In the genomic region with DNA sequence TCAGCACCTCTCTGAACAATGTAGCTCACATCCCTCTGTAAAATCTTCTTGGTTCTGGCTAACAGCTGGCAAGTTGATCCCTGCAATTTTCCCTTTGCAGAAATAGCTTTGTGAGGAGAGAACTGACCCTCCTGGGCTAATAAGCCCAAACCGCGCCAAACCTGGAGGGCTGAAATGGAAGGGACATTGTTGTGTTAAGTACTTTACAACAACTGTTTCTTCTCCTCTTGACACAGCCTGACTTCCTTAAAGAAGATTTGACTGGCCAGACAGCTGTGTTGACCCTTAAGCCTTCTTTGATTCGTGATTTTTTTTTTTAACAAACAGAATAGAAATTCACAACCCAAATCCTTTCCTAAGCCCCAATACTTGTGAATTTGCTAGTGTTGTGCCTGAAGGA, we compare ENCODE assay signal across 25 cellular contexts. TPM values are rescaled to one million over a fixed set of nuclear protein-coding genes. Genes with fewer than 3 reads are reported as not detected.
"Had no signal": no experiment of that assay in that cellular context is flagged by ENCODE, and none has a peak within 500 bp of the region (broad histone marks: within the 10 kb centered on the region; RNA-seq: fewer than 3 reads in every experiment).

No MANE protein-coding gene starts in this region.

- H3K36me3 Mint-ChIP-seq: activated CD8-positive, alpha-beta memory T cell treated with anti-CD3 and anti-CD28 coated beads, Interleukin-2, amount 10 ng/mL, durations not matched to agents 7 days and 5 days; activated naive CD8-positive, alpha-beta T cell treated with anti-CD3 and anti-CD28 coated beads, Interleukin-2, amount 10 ng/mL, durations not matched to agents 7 days and 5 days had no signal

- ATAC-seq: activated CD4-positive, alpha-beta T cell treated with anti-CD3 and anti-CD28 coated beads for 36 hours; activated CD8-positive, alpha-beta memory T cell treated with anti-CD3 and anti-CD28 coated beads, Interleukin-2, amount 10 ng/mL, durations not matched to agents 7 days and 5 days; foreskin keratinocyte; left lung; stimulated activated naive CD8-positive, alpha-beta T cell treated with anti-CD3 and anti-CD28 coated beads, Interleukin-15, Interleukin-2, amounts not matched to agents 100 U/mL and 50 U/mL, for 24 hours had no signal

- H3K27ac Mint-ChIP-seq: activated CD4-positive, alpha-beta memory T cell treated with anti-CD3 and anti-CD28 coated beads, Interleukin-2, amount 10 ng/mL, durations not matched to agents 7 days and 5 days; activated CD4-positive, alpha-beta T cell treated with anti-CD3 and anti-CD28 coated beads for 36 hours; activated CD8-positive, alpha-beta memory T cell treated with anti-CD3 and anti-CD28 coated beads, Interleukin-2, amount 10 ng/mL, durations not matched to agents 7 days and 5 days; activated naive CD8-positive, alpha-beta T cell treated with anti-CD3 and anti-CD28 coated beads, Interleukin-2, amount 10 ng/mL, durations not matched to agents 7 days and 5 days; activated T-helper 2 cell treated with anti-CD3 and anti-CD28 coated beads, Interferon-gamma antibody, Interleukin-2, Interleukin-4, amounts not matched to agents 10 μg/mL and 5 μg/mL and 100 μg/mL, durations not matched to agents 14 hours and 24 hours and 36 hours; nephron had no signal

- H3K36me3 ChIP-seq: left lung, tibial artery had no signal

- H3K9me3 ChIP-seq: left lung, tibial artery had no signal

- H3K4me3 ChIP-seq: left lung, tibial artery had no signal

- H3K27ac ChIP-seq: foreskin keratinocyte, left lung, tibial artery had no signal

- H3K9me3 Mint-ChIP-seq: activated CD4-positive, alpha-beta memory T cell treated with anti-CD3 and anti-CD28 coated beads, Interleukin-2, amount 10 ng/mL, durations not matched to agents 7 days and 5 days; activated naive CD8-positive, alpha-beta T cell treated with anti-CD3 and anti-CD28 coated beads, Interleukin-2, amount 10 ng/mL, durations not matched to agents 7 days and 5 days; activated T-helper 2 cell treated with anti-CD3 and anti-CD28 coated beads, Interferon-gamma antibody, Interleukin-2, Interleukin-4, amounts not matched to agents 10 μg/mL and 5 μg/mL and 100 μg/mL, durations not matched to agents 14 hours and 24 hours and 36 hours; nephron had no signal

- DNase-seq: activated CD4-positive, alpha-beta memory T cell treated with anti-CD3 and anti-CD28 coated beads, Interleukin-2, amount 10 ng/mL, durations not matched to agents 7 days and 5 days; activated CD4-positive, alpha-beta T cell treated with anti-CD3 and anti-CD28 coated beads for 36 hours; activated CD8-positive, alpha-beta memory T cell treated with anti-CD3 and anti-CD28 coated beads, Interleukin-2, amount 10 ng/mL, durations not matched to agents 7 days and 5 days; activated naive CD4-positive, alpha-beta T cell treated with Interleukin-2 at 50 U/mL for 16 hours; activated naive CD8-positive, alpha-beta T cell treated with anti-CD3 and anti-CD28 coated beads, Interleukin-2, amount 10 ng/mL, durations not matched to agents 7 days and 5 days; amygdala; foreskin keratinocyte; hippocampal formation; left lung; midbrain; occipital lobe; posterior cingulate gyrus; stimulated activated CD4-positive, alpha-beta T cell treated with anti-CD3 and anti-CD28 coated beads, Interleukin-12 subunit alpha, Interleukin-12 subunit beta, amount 100 ng/mL, for 4 hours; stimulated activated naive CD8-positive, alpha-beta T cell treated with anti-CD3 and anti-CD28 coated beads, Interleukin-15, Interleukin-2, amounts not matched to agents 100 U/mL and 50 U/mL, for 24 hours; substantia nigra; T-helper 2 cell; tibial artery had no signal

- H3K4me3 Mint-ChIP-seq: activated CD4-positive, alpha-beta memory T cell treated with anti-CD3 and anti-CD28 coated beads, Interleukin-2, amount 10 ng/mL, durations not matched to agents 7 days and 5 days; activated CD4-positive, alpha-beta T cell treated with anti-CD3 and anti-CD28 coated beads for 36 hours; activated CD8-positive, alpha-beta memory T cell treated with anti-CD3 and anti-CD28 coated beads, Interleukin-2, amount 10 ng/mL, durations not matched to agents 7 days and 5 days; activated naive CD8-positive, alpha-beta T cell treated with anti-CD3 and anti-CD28 coated beads, Interleukin-2, amount 10 ng/mL, durations not matched to agents 7 days and 5 days; nephron had no signal

- H3K4me1 ChIP-seq: foreskin keratinocyte had no signal

RNA-seq across cellular contexts. Expression of gene LMX1A, which starts 5.7 kb away (rescaled TPM):
- total RNA-seq: activated CD4-positive, alpha-beta memory T cell treated with anti-CD3 and anti-CD28 coated beads, Interleukin-2, amount 10 ng/mL, durations not matched to agents 7 days and 5 days; activated CD4-positive, alpha-beta T cell treated with anti-CD3 and anti-CD28 coated beads for 36 hours; activated CD8-positive, alpha-beta memory T cell treated with anti-CD3 and anti-CD28 coated beads, Interleukin-2, amount 10 ng/mL, durations not matched to agents 7 days and 5 days; activated naive CD8-positive, alpha-beta T cell treated with anti-CD3 and anti-CD28 coated beads, Interleukin-2, amount 10 ng/mL, durations not matched to agents 7 days and 5 days; activated T-helper 2 cell treated with anti-CD3 and anti-CD28 coated beads, Interferon-gamma antibody, Interleukin-2, Interleukin-4, amounts not matched to agents 10 μg/mL and 5 μg/mL and 100 μg/mL, durations not matched to agents 14 hours and 24 hours and 36 hours; dermis microvascular lymphatic vessel endothelial cell; epithelial cell of proximal tubule; fibroblast of lung; foreskin keratinocyte; kidney epithelial cell; left lung; lung microvascular endothelial cell; occipital lobe; renal cortical epithelial cell had no signal
- polyA plus RNA-seq: fibroblast of lung, foreskin keratinocyte had no signal
